Comparison of ENCODE assay signal across 12 cellular contexts in the genomic region with DNA sequence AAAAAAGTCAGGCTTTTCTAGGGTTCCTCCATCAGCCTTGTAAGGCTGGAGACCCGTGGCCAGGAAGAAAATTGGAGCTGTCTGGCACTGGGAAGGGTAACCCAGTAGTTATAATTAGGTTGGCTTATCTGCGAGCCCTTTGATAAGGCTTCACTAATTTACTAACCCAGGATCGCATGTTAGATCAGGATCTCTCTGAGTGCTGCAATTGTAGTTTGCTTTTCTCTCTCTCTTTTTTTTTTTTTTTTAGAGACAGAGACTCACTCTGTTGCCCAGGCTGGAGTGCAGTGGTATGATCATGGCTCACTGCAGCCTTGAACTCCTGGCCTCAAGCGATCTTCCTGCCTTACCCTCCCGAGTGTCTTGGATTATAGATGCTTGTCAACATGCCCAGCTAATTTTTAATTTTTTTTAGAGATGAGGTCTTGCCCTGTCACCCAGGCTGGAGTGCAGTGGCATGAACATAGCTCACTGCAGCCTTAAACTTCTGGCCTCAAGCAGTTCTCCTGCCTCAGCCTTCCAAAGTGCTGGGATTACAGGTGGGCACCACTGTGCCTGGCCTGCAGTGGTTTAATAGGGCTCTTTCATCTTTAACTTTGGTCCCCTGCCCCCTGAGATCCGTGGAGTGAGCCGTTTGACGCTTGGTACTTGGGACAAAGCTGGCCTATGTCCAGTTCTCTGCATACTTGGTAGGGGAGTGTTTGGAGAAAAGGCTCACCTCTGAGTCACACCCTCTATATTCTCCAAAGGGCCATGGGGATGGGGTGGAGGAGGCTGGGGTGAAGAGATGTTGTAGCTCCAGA. TPM values are rescaled to one million over a fixed set of nuclear protein-coding genes. Genes with fewer than 3 reads are reported as not detected.
DNase-seq lines count a peak whose midpoint lies in the region; ATAC-seq and TF ChIP-seq lines count a peak whose summit lies in the region.
"Had no signal": no experiment of that assay in that cellular context is flagged by ENCODE, and none has a peak within 500 bp of the region (broad histone marks: within the 10 kb centered on the region; RNA-seq: fewer than 3 reads in every experiment).

No MANE protein-coding gene starts in this region.

- no peak overlapping the region for H3K4me3 ChIP-seq in fibroblast of mammary gland (ENCODE audit: control insufficient read depth, low read depth, low read length)
- no peak overlapping the region for H3K4me3 ChIP-seq in stomach
- H3K4me3 ChIP-seq: BLaER1, dorsolateral prefrontal cortex had no signal

- no peak for DNase-seq in activated CD8-positive, alpha-beta T cell treated with anti-CD3 and anti-CD28 coated beads for 36 hours
- no peak for DNase-seq in activated CD8-positive, alpha-beta T cell treated with anti-CD3 and anti-CD28 coated beads, Interleukin-2, amount 10 ng/mL, durations not matched to agents 7 days and 5 days
- DNase-seq in RWPE1 (ENCODE audit: low spot score) (peak; percentile 96), fibroblast of mammary gland (ENCODE audit: low read depth) (peak; percentile 87), stomach (no peak), GM10248 (ENCODE audit: extremely low spot score) (no peak)
- DNase-seq: dorsolateral prefrontal cortex, naive B cell, NCI-H2171 had no signal

- peak overlapping the region; percentile 32 for H3K27ac Mint-ChIP-seq in activated CD8-positive, alpha-beta T cell treated with anti-CD3 and anti-CD28 coated beads for 36 hours
- H3K27ac Mint-ChIP-seq in activated CD8-positive, alpha-beta T cell treated with anti-CD3 and anti-CD28 coated beads, Interleukin-2, amount 10 ng/mL, durations not matched to agents 7 days and 5 days, result no peak overlapping the region
- H3K27ac Mint-ChIP-seq: naive B cell had no signal

- no peak for TF ChIP-seq POLR2A in stomach (IDR thresholded peaks at IDR 0.05)

- no peak for ATAC-seq in activated CD8-positive, alpha-beta T cell treated with anti-CD3 and anti-CD28 coated beads for 36 hours
- no peak for ATAC-seq in activated CD8-positive, alpha-beta T cell treated with anti-CD3 and anti-CD28 coated beads, Interleukin-2, amount 10 ng/mL, durations not matched to agents 7 days and 5 days
- ATAC-seq in HG02885 (IDR thresholded peaks at IDR 0.05; ENCODE audit: poor library complexity, unreplicated experiment), result no peak
- no peak for ATAC-seq in GM21529 (IDR thresholded peaks at IDR 0.05; ENCODE audit: unreplicated experiment)

- H3K4me1 Mint-ChIP-seq in activated CD8-positive, alpha-beta T cell treated with anti-CD3 and anti-CD28 coated beads for 36 hours (ENCODE audit: low read depth), result peaks cover 50% of the 10 kb centered on the region
- H3K4me1 Mint-ChIP-seq in activated CD8-positive, alpha-beta T cell treated with anti-CD3 and anti-CD28 coated beads, Interleukin-2, amount 10 ng/mL, durations not matched to agents 7 days and 5 days (ENCODE audit: low read depth), result peaks cover 28% of the 10 kb centered on the region

- H3K36me3 Mint-ChIP-seq in activated CD8-positive, alpha-beta T cell treated with anti-CD3 and anti-CD28 coated beads for 36 hours (ENCODE audit: low read depth), result peaks cover 69% of the 10 kb centered on the region
- H3K36me3 Mint-ChIP-seq in activated CD8-positive, alpha-beta T cell treated with anti-CD3 and anti-CD28 coated beads, Interleukin-2, amount 10 ng/mL, durations not matched to agents 7 days and 5 days (ENCODE audit: low read depth), result peaks cover 73% of the 10 kb centered on the region

- intact Hi-C loops in activated CD8-positive, alpha-beta T cell treated with anti-CD3 and anti-CD28 coated beads for 36 hours (cut with micrococcal nuclease), result loop anchor here (10.0 kb wide), 1 partner anchor 58 kb away; no protein-coding TSS in a partner anchor
- intact Hi-C loops in stomach (cut with DNase I; ENCODE audit: low total_unique reads), result loop anchor here (10.0 kb wide), 1 partner anchor 68 kb away; no protein-coding TSS in a partner anchor

- no peaks in the 10 kb centered on the region for H3K27me3 Mint-ChIP-seq in activated CD8-positive, alpha-beta T cell treated with anti-CD3 and anti-CD28 coated beads for 36 hours
- no peaks in the 10 kb centered on the region for H3K27me3 Mint-ChIP-seq in activated CD8-positive, alpha-beta T cell treated with anti-CD3 and anti-CD28 coated beads, Interleukin-2, amount 10 ng/mL, durations not matched to agents 7 days and 5 days (ENCODE audit: low read depth)
- H3K27me3 Mint-ChIP-seq: naive B cell had no signal

- no peak for TF ChIP-seq CTCF in activated CD8-positive, alpha-beta T cell treated with anti-CD3 and anti-CD28 coated beads for 36 hours (IDR thresholded peaks at IDR 0.05)
- TF ChIP-seq CTCF in RWPE1 (conservative IDR thresholded peaks at IDR 0.05; ENCODE audit: low read depth) (no peak), fibroblast of mammary gland (conservative IDR thresholded peaks at IDR 0.05; ENCODE audit: control insufficient read depth, insufficient read depth, low read depth, low read length) (no peak), stomach (IDR thresholded peaks at IDR 0.05) (no peak), GM10248 (IDR thresholded peaks at IDR 0.05; ENCODE audit: control extremely low read depth, extremely low read depth, low read depth, missing control alignments) (no peak)

- TF ChIP-seq EP300 in stomach (IDR thresholded peaks at IDR 0.05), result no peak

- peaks cover 11 to 63% (median 28%) of the 10 kb centered on the region in 4 donors for H3K4me1 ChIP-seq in stomach
- H3K4me1 ChIP-seq: BLaER1 had no signal

- WGBS in stomach, 5 donors, result 32 to 43% (median 35%) methylated on average over 8 of the region's 8 CpGs

- H3K9me3 ChIP-seq in stomach, result no peaks in the 10 kb centered on the region

- POLR2A ChIA-PET in activated CD8-positive, alpha-beta T cell treated with anti-CD3 and anti-CD28 coated beads for 36 hours (lab: Charles Lee), result no interaction called here
- POLR2A ChIA-PET in activated CD8-positive, alpha-beta T cell treated with anti-CD3 and anti-CD28 coated beads, Interleukin-2, amount 10 ng/mL, durations not matched to agents 7 days and 5 days (lab: Charles Lee), result interaction anchor here (0.9 kb wide), 1 partner anchor 15 kb away, joined by 3 read pairs; no protein-coding TSS in a partner anchor
- POLR2A ChIA-PET in RWPE1 (lab: Yijun Ruan, JAX; ENCODE audit: low non-redundant PET) (interaction anchor here (0.5 kb wide), 1 partner anchor 502 kb away, joined by 4 read pairs; no protein-coding TSS in a partner anchor), GM10248 (lab: Yijun Ruan, JAX) (no interaction called here)

- H3K36me3 ChIP-seq in stomach, result peaks cover 0 to 11% (median 7%) of the 10 kb centered on the region in 4 donors

- H3K9me3 Mint-ChIP-seq in activated CD8-positive, alpha-beta T cell treated with anti-CD3 and anti-CD28 coated beads for 36 hours, result peaks cover 32% of the 10 kb centered on the region
- peaks cover 27% of the 10 kb centered on the region for H3K9me3 Mint-ChIP-seq in activated CD8-positive, alpha-beta T cell treated with anti-CD3 and anti-CD28 coated beads, Interleukin-2, amount 10 ng/mL, durations not matched to agents 7 days and 5 days (ENCODE audit: insufficient read depth)

- no peaks in the 10 kb centered on the region for H3K27me3 ChIP-seq in stomach
- H3K27me3 ChIP-seq: BLaER1, dorsolateral prefrontal cortex had no signal

- H3K27ac ChIP-seq in RWPE1 (peak overlapping the region; percentile 96), stomach (peak overlapping the region in 3 of 5 donors; percentile 32 to 40 (median 39))
- H3K27ac ChIP-seq: BLaER1, dorsolateral prefrontal cortex had no signal

- CTCF ChIA-PET in activated CD8-positive, alpha-beta T cell treated with anti-CD3 and anti-CD28 coated beads for 36 hours (lab: Charles Lee), result interaction anchor here (0.8 kb wide), 1 partner anchor 8 kb away, joined by 3 read pairs; no protein-coding TSS in a partner anchor
- CTCF ChIA-PET in activated CD8-positive, alpha-beta T cell treated with anti-CD3 and anti-CD28 coated beads, Interleukin-2, amount 10 ng/mL, durations not matched to agents 7 days and 5 days (lab: Charles Lee), result interaction anchor here (0.5 to 1.2 kb wide), 3 partner anchors 17 to 78 kb away, joined by 3 read pairs; partner anchors contain the start of gene CEP20
- CTCF ChIA-PET in RWPE1 (lab: Yijun Ruan, JAX), result interaction anchor here (0.6 kb wide), 2 partner anchors 30 to 46 kb away, joined by 3 to 5 read pairs; no protein-coding TSS in a partner anchor
- CTCF ChIA-PET in GM10248 (lab: Yijun Ruan, JAX), result interaction anchor here (1.0 to 2.0 kb wide), 5 partner anchors 10 to 20 kb away, joined by 3 to 4 read pairs (median 4); no protein-coding TSS in a partner anchor

- H3K4me3 Mint-ChIP-seq in activated CD8-positive, alpha-beta T cell treated with anti-CD3 and anti-CD28 coated beads for 36 hours, result no peak overlapping the region
- H3K4me3 Mint-ChIP-seq in activated CD8-positive, alpha-beta T cell treated with anti-CD3 and anti-CD28 coated beads, Interleukin-2, amount 10 ng/mL, durations not matched to agents 7 days and 5 days, result no peak overlapping the region
- H3K4me3 Mint-ChIP-seq: naive B cell had no signal

RNA-seq across cellular contexts. Expression of gene ABCC1, which starts 17.2 kb away (rescaled TPM):
- total RNA-seq in activated CD8-positive, alpha-beta T cell treated with anti-CD3 and anti-CD28 coated beads for 36 hours, result 10 to 100 TPM; 64.5 to 67.6 TPM
- 10 to 100 TPM; 46.0 to 46.9 TPM for total RNA-seq in activated CD8-positive, alpha-beta T cell treated with anti-CD3 and anti-CD28 coated beads, Interleukin-2, amount 10 ng/mL, durations not matched to agents 7 days and 5 days
- 100 to 1,000 TPM in 1 of 5 donors, 10 to 100 TPM in 4; 21.4 to 105 (median 50.4) TPM for total RNA-seq in stomach
- 10 to 100 TPM in 1 of 3 donors, 1 to 10 TPM in 2; 2.3 to 10.5 (median 6.5) TPM for polyA plus RNA-seq in stomach

Comparison
In these comparisons a context has a peak if more than half of its experiments do, and no peak if none do; other contexts are left out.
1. POLR2A ChIA-PET loops: an anchor here in activated CD8-positive, alpha-beta T cell treated with anti-CD3 and anti-CD28 coated beads, Interleukin-2, amount 10 ng/mL, durations not matched to agents 7 days and 5 days (0.9 kb wide) and RWPE1 (0.5 kb wide); none called in activated CD8-positive, alpha-beta T cell treated with anti-CD3 and anti-CD28 coated beads for 36 hours and GM10248.
2. DNase-seq: peak in RWPE1 (single experiment) and fibroblast of mammary gland (single experiment); none in activated CD8-positive, alpha-beta T cell treated with anti-CD3 and anti-CD28 coated beads for 36 hours (single experiment), activated CD8-positive, alpha-beta T cell treated with anti-CD3 and anti-CD28 coated beads, Interleukin-2, amount 10 ng/mL, durations not matched to agents 7 days and 5 days (single experiment), stomach (single experiment) and GM10248 (single experiment).